In the genomic region with DNA sequence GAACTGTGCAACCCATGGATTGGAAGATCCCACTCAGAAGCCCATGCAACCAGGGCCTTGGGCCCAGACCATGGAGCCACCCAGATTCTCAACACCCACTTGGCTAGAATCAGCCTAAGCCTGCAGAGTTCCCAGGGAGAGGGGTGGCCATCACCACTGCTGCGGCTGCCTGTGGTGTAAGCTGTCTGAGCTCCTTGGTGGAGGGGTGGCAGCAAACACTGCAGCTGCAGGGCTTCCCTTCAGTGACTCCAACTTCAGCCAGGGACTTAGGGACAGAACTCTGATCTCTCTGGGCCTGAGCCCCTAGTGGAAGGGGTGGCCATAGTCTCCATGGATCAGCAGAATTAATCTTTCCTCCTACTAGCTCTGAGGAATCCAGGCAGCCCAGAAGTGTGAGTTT, we compare ENCODE assay signal across 6 cellular contexts.
"Had no signal": no experiment of that assay in that cellular context is flagged by ENCODE, and none has a peak within 500 bp of the region (broad histone marks: within the 10 kb centered on the region; RNA-seq: fewer than 3 reads in every experiment).

No MANE protein-coding gene starts in this region.

- H3K9ac ChIP-seq: KMS-11 had no signal

- H3K4me2 ChIP-seq: KMS-11 had no signal

- FAIRE-seq: K562 had no signal

- H3K27ac ChIP-seq: HL-60, KMS-11 had no signal

- H3K4me3 ChIP-seq: K562 had no signal

- ATAC-seq: K562 had no signal

- DNase-seq: IMR-90, KBM-7, KG1 had no signal
